Comparison of ENCODE assay signal across 9 cellular contexts in the genomic region with DNA sequence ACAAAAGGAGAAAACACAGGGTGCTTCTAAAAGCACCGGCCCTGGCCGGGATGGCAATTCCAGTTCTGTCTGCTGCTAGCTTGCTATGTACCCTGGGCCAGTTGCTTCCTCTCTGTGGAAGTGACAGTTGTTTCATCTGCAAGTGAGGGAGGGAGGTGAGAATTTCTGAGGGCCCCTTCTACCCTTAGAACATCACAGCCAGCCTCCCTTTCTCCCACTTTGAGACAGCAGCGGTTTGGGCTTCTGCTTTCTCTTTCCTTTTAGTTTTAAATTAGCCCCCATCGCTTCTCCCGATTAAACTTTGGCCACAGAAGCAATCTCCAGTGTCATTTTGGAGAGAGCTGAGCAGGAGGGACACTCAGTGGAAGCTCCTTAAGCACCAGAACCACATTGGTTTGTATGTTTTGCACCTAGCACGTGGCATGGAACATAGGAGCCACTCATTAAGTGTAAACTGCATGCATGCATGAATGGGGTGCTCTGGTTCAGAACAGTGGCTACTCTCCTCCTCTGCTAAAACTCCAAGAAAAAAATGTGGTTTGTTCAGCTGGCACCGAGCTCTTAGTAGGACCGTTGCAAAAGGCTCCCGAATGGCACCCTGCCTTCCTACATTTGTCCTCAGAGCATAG. TPM values are rescaled to one million over a fixed set of nuclear protein-coding genes. Genes with fewer than 3 reads are reported as not detected.
DNase-seq lines count a peak whose midpoint lies in the region; ATAC-seq and TF ChIP-seq lines count a peak whose summit lies in the region.
"Had no signal": no experiment of that assay in that cellular context is flagged by ENCODE, and none has a peak within 500 bp of the region (broad histone marks: within the 10 kb centered on the region; RNA-seq: fewer than 3 reads in every experiment).

No MANE protein-coding gene starts in this region.

- peaks cover 64% of the 10 kb centered on the region for H3K36me3 Mint-ChIP-seq in activated naive CD4-positive, alpha-beta T cell treated with anti-CD3 and anti-CD28 coated beads, Interleukin-2, amount 10 ng/mL, durations not matched to agents 7 days and 5 days
- no peaks in the 10 kb centered on the region for H3K36me3 Mint-ChIP-seq in Caco-2 (ENCODE audit: insufficient read depth, unreplicated experiment)

- H3K4me3 ChIP-seq in Caco-2 (ENCODE audit: low read depth, low read length) (no peak overlapping the region), vagina (no peak overlapping the region)
- H3K4me3 ChIP-seq: breast epithelium had no signal

- H3K4me1 ChIP-seq in Caco-2 (peaks cover 44% of the 10 kb centered on the region), vagina (peaks cover 42% of the 10 kb centered on the region)

- no peaks in the 10 kb centered on the region for H3K27me3 Mint-ChIP-seq in activated naive CD4-positive, alpha-beta T cell treated with anti-CD3 and anti-CD28 coated beads, Interleukin-2, amount 10 ng/mL, durations not matched to agents 7 days and 5 days
- no peaks in the 10 kb centered on the region for H3K27me3 Mint-ChIP-seq in Caco-2 (ENCODE audit: insufficient read depth, unreplicated experiment)

- H3K9me3 Mint-ChIP-seq in activated naive CD4-positive, alpha-beta T cell treated with anti-CD3 and anti-CD28 coated beads, Interleukin-2, amount 10 ng/mL, durations not matched to agents 7 days and 5 days = no peaks in the 10 kb centered on the region
- H3K9me3 Mint-ChIP-seq in Caco-2 (ENCODE audit: unreplicated experiment) = no peaks in the 10 kb centered on the region

- intact Hi-C loops in Caco-2 (cut with micrococcal nuclease; ENCODE audit: unreplicated experiment) (no loop called here), vagina (cut with DNase I) (no loop called here)

- peaks cover 75% of the 10 kb centered on the region for H3K4me1 Mint-ChIP-seq in activated naive CD4-positive, alpha-beta T cell treated with anti-CD3 and anti-CD28 coated beads, Interleukin-2, amount 10 ng/mL, durations not matched to agents 7 days and 5 days
- peaks cover 35% of the 10 kb centered on the region for H3K4me1 Mint-ChIP-seq in Caco-2 (ENCODE audit: low read depth, unreplicated experiment)

- DNase-seq in stimulated activated naive CD4-positive, alpha-beta T cell treated with Interleukin-2 at 50 U/mL for 16 hours (lab: John Stamatoyannopoulos, UW) = peak; percentile 20
- no peak for DNase-seq in stimulated activated naive CD4-positive, alpha-beta T cell (lab: John Stamatoyannopoulos, UW)
- peak; percentile 35 for DNase-seq in activated naive CD4-positive, alpha-beta T cell treated with anti-CD3 and anti-CD28 coated beads, Interleukin-2, amount 10 ng/mL, durations not matched to agents 7 days and 5 days
- DNase-seq in AG08395 (ENCODE audit: low spot score) (no peak), NCI-H82 (lab: John Stamatoyannopoulos, UW) (no peak), Caco-2 (no peak), vagina (ENCODE audit: extremely low spot score in 2 of 2) (no peak)

- ATAC-seq in HG03095 (IDR thresholded peaks at IDR 0.05; ENCODE audit: unreplicated experiment) = peak; percentile 42

- CTCF ChIA-PET in activated naive CD4-positive, alpha-beta T cell treated with anti-CD3 and anti-CD28 coated beads, Interleukin-2, amount 10 ng/mL, durations not matched to agents 7 days and 5 days (lab: Charles Lee) = interaction anchor here (1.5 to 4.4 kb wide), 8 partner anchors 8 to 67 kb away, joined by 5 to 43 read pairs (median 12); a partner anchor contains a TSS
- CTCF ChIA-PET in Caco-2 (lab: Charles Lee) = interaction anchor here (2.6 kb wide), 1 partner anchor 47 kb away, joined by 8 read pairs; no protein-coding TSS in a partner anchor

- POLR2A ChIA-PET in Caco-2 (lab: Charles Lee) = interaction anchor here (0.5 kb wide), 1 partner anchor 20 kb away, joined by 5 read pairs; no protein-coding TSS in a partner anchor

- H3K9me3 ChIP-seq in Caco-2 = no peaks in the 10 kb centered on the region
- H3K9me3 ChIP-seq in vagina = no peaks in the 10 kb centered on the region
- H3K9me3 ChIP-seq: breast epithelium had no signal

- no peak overlapping the region for H3K4me3 Mint-ChIP-seq in activated naive CD4-positive, alpha-beta T cell treated with anti-CD3 and anti-CD28 coated beads, Interleukin-2, amount 10 ng/mL, durations not matched to agents 7 days and 5 days
- no peak overlapping the region for H3K4me3 Mint-ChIP-seq in Caco-2 (ENCODE audit: unreplicated experiment)

- no TSS peak for BruUV-seq in Caco-2 (replicated peaks; lab: Mats Ljungman, UMichigan)

- no peak overlapping the region for H3K27ac ChIP-seq in vagina
- H3K27ac ChIP-seq: breast epithelium had no signal

- no peaks in the 10 kb centered on the region for H3K27me3 ChIP-seq in Caco-2 (replicated peaks; ENCODE audit: control insufficient read depth, insufficient read depth, low read length)
- no peaks in the 10 kb centered on the region for H3K27me3 ChIP-seq in vagina
- H3K27me3 ChIP-seq: breast epithelium had no signal

- TF ChIP-seq CTCF in Caco-2 (IDR thresholded peaks at IDR 0.05; ENCODE audit: insufficient read depth in 1 of 2, low read depth in 1 of 2, low read length in 1 of 2, severe bottlenecking in 1 of 2, unreplicated experiment in 1 of 2) (no peak), vagina (IDR thresholded peaks at IDR 0.05) (no peak)

- no peak for TF ChIP-seq POLR2A in vagina (IDR thresholded peaks at IDR 0.05)

- peak overlapping the region; percentile 61 for H3K27ac Mint-ChIP-seq in activated naive CD4-positive, alpha-beta T cell treated with anti-CD3 and anti-CD28 coated beads, Interleukin-2, amount 10 ng/mL, durations not matched to agents 7 days and 5 days
- H3K27ac Mint-ChIP-seq in Caco-2 (ENCODE audit: unreplicated experiment) = no peak overlapping the region

- H3K36me3 ChIP-seq in Caco-2 (ENCODE audit: control insufficient read depth, insufficient read depth, low read length) (no peaks in the 10 kb centered on the region), vagina (peaks cover 0 to 3% of the 10 kb centered on the region in 2 donors)
- H3K36me3 ChIP-seq: breast epithelium had no signal

RNA-seq across cellular contexts. Expression of a gene that starts 17.5 kb away (rescaled TPM):
- total RNA-seq in Caco-2 (2022) (62.7 and 65.7 TPM in 2 replicates), vagina (92.6 TPM)

RNA-seq across cellular contexts. Expression of a gene that starts 59.3 kb away (rescaled TPM):
- 43.0 and 51.9 TPM in 2 replicates for total RNA-seq in Caco-2 (2022)
- total RNA-seq in vagina = 190 TPM

Comparison
In these comparisons a context has a peak if more than half of its experiments do, and no peak if none do; other contexts are left out.
1. DNase-seq: peak in stimulated activated naive CD4-positive, alpha-beta T cell treated with Interleukin-2 at 50 U/mL for 16 hours (single experiment) and activated naive CD4-positive, alpha-beta T cell treated with anti-CD3 and anti-CD28 coated beads, Interleukin-2, amount 10 ng/mL, durations not matched to agents 7 days and 5 days (single experiment); none in stimulated activated naive CD4-positive, alpha-beta T cell (0 of 6), AG08395 (single experiment), NCI-H82 (single experiment), Caco-2 (0 of 2) and vagina (0 of 2).